Comparison of ENCODE assay signal across 8 cellular contexts in genomic region chr1:36650200-36651065, GRCh38.
DNase-seq lines count a peak whose midpoint lies in the region; ATAC-seq and TF ChIP-seq lines count a peak whose summit lies in the region.

No MANE protein-coding gene starts in this region.

- peaks cover 18 to 23% of the 10 kb centered on the region in 2 experiments for H3K4me1 Mint-ChIP-seq in H9
- peaks cover 0 to 5% (median 0%) of the 10 kb centered on the region in 3 donors for H3K4me1 Mint-ChIP-seq in naive B cell
- H3K4me1 Mint-ChIP-seq in stimulated activated effector memory CD8-positive, alpha-beta T cell treated with anti-CD3 and anti-CD28 coated beads, Interleukin-12 subunit alpha, Interleukin-12 subunit beta, amount 100 ng/mL, for 72 hours: peaks cover 20% of the 10 kb centered on the region

- no peak overlapping the region for H2BK15ac ChIP-seq in H9 (ENCODE audit: low read depth, low read length)

- 0 out of 2 replicates have a peak, but pooled peaks cover 3% of the 10 kb centered on the region for H3K4me1 ChIP-seq in H9 (ENCODE audit: insufficient read depth, low read length)

- no peak for TF ChIP-seq POLR2A in erythroblast (IDR thresholded peaks at IDR 0.05; ENCODE audit: low read length)

- no peaks in the 10 kb centered on the region for H3K27me3 ChIP-seq in H9 (ENCODE audit: insufficient read depth, low read length)

- H3K36me3 Mint-ChIP-seq in H9 (ENCODE audit: insufficient read depth in 1 of 3, low read depth in 3 of 3) (no peaks in the 10 kb centered on the region), naive B cell (no peaks in the 10 kb centered on the region)
- H3K36me3 Mint-ChIP-seq in stimulated activated effector memory CD8-positive, alpha-beta T cell treated with anti-CD3 and anti-CD28 coated beads, Interleukin-12 subunit alpha, Interleukin-12 subunit beta, amount 100 ng/mL, for 72 hours: no peaks in the 10 kb centered on the region

- no peak overlapping the region for H3K4me2 ChIP-seq in H9 (ENCODE audit: insufficient read depth, insufficient read length, low read length)

- H2BK120ac ChIP-seq in H9 (ENCODE audit: low read depth, low read length, poor library complexity, severe bottlenecking): no peak overlapping the region

- no peak overlapping the region for H3K23ac ChIP-seq in H9 (ENCODE audit: insufficient read length, low read depth, low read length)

- ATAC-seq in naive B cell (ENCODE audit: low read depth in 2 of 2): peak in 1 of 2 donors; percentile 41
- peak; percentile 60 for ATAC-seq in stimulated activated effector memory CD8-positive, alpha-beta T cell treated with anti-CD3 and anti-CD28 coated beads, Interleukin-12 subunit alpha, Interleukin-12 subunit beta, amount 100 ng/mL, for 72 hours
- no peak for ATAC-seq in GM18517 (IDR thresholded peaks at IDR 0.05; ENCODE audit: unreplicated experiment)

- no peak overlapping the region for H3K56ac ChIP-seq in H9 (ENCODE audit: insufficient read length, low read depth, low read length)

- no peak overlapping the region for H3K27ac ChIP-seq in H9 (ENCODE audit: insufficient read length, low read depth, low read length)

- H2BK20ac ChIP-seq in H9 (ENCODE audit: low read depth, low read length, poor library complexity, severe bottlenecking): no peak overlapping the region

- H3K27me3 Mint-ChIP-seq in H9 (ENCODE audit: low read depth): peaks cover 22% of the 10 kb centered on the region
- H3K27me3 Mint-ChIP-seq in naive B cell: peaks cover 36 to 81% (median 61%) of the 10 kb centered on the region in 3 donors

- H3K79me1 ChIP-seq in H9 (ENCODE audit: insufficient read depth, low read depth, low read length, poor library complexity, severe bottlenecking): no peaks in the 10 kb centered on the region

- H3K18ac ChIP-seq in H9 (ENCODE audit: insufficient read length, low read depth, low read length): no peak overlapping the region

- peak overlapping the region in 1 of 2 experiments; percentile 27; a peak in 1 of 5 replicates for H3K4me3 Mint-ChIP-seq in H9
- no peak overlapping the region for H3K4me3 Mint-ChIP-seq in naive B cell
- no peak overlapping the region for H3K4me3 Mint-ChIP-seq in stimulated activated effector memory CD8-positive, alpha-beta T cell treated with anti-CD3 and anti-CD28 coated beads, Interleukin-12 subunit alpha, Interleukin-12 subunit beta, amount 100 ng/mL, for 72 hours

- no CpG with 5 or more reads among the region's 14 CpGs for WGBS in H9 (ENCODE audit: extremely low coverage, insufficient read length, low lambda C conversion rate)

- H3K9ac ChIP-seq in H9 (ENCODE audit: extremely low read depth, insufficient read length, low read length): no peak overlapping the region

- no peaks in the 10 kb centered on the region for H3K23me2 ChIP-seq in H9 (ENCODE audit: insufficient read length, low read depth, low read length, poor library complexity, severe bottlenecking)

- no peak overlapping the region for H4K5ac ChIP-seq in H9 (ENCODE audit: insufficient read length, low read depth, low read length)

- no peak overlapping the region for H3T11ph ChIP-seq in H9 (ENCODE audit: low read length)

- no peak overlapping the region for H2BK12ac ChIP-seq in H9 (ENCODE audit: insufficient read length, low read depth, low read length)

- H3K27ac Mint-ChIP-seq in H9: no peak overlapping the region; a peak in 1 of 7 replicates
- H3K27ac Mint-ChIP-seq in naive B cell: peak overlapping the region in 1 of 6 donors; percentile 12
- H3K27ac Mint-ChIP-seq in stimulated activated effector memory CD8-positive, alpha-beta T cell treated with anti-CD3 and anti-CD28 coated beads, Interleukin-12 subunit alpha, Interleukin-12 subunit beta, amount 100 ng/mL, for 72 hours: no peak overlapping the region

- H3K9me3 ChIP-seq in H9 (ENCODE audit: control insufficient read depth, low read depth, low read length): no peaks in the 10 kb centered on the region

- no peaks in the 10 kb centered on the region for H3K79me2 ChIP-seq in H9 (ENCODE audit: insufficient read depth, low read length)

- peak; percentile 4 for DNase-seq in AG09319 (ENCODE audit: extremely low read depth, low read depth)
- DNase-seq in H9: peak; percentile 77
- peak; percentile 87 for DNase-seq in NCI-H82 (lab: John Stamatoyannopoulos, UW)
- DNase-seq in activated CD8-positive, alpha-beta memory T cell treated with anti-CD3 and anti-CD28 coated beads, Interleukin-2, amount 50 U/mL, for 4 hours: peak; percentile 63
- DNase-seq in erythroblast (lab: John Stamatoyannopoulos, UW): peak; percentile 30 to 63
- peak; percentile 7 for DNase-seq in naive B cell
- DNase-seq in stimulated activated effector memory CD8-positive, alpha-beta T cell treated with anti-CD3 and anti-CD28 coated beads, Interleukin-12 subunit alpha, Interleukin-12 subunit beta, amount 100 ng/mL, for 72 hours (ENCODE audit: low spot score in 2 of 2): peak; percentile 60 to 80

- H3K14ac ChIP-seq in H9 (ENCODE audit: insufficient read depth, low read length): no peak overlapping the region

- H2AK5ac ChIP-seq in H9 (ENCODE audit: insufficient read length, low read length): no peak overlapping the region

- H4K8ac ChIP-seq in H9 (replicated peaks; ENCODE audit: insufficient read length, low read depth, low read length): no peak overlapping the region

- H3K4ac ChIP-seq in H9 (ENCODE audit: low read depth, low read length): no peak overlapping the region

- H2AFZ ChIP-seq in H9 (ENCODE audit: low read length): no peak overlapping the region

- TF ChIP-seq CTCF in AG09319 (IDR thresholded peaks at IDR 0.05; ENCODE audit: low read depth, low read length) (peak; percentile 92), H9 (conservative IDR thresholded peaks at IDR 0.05) (peak; percentile 91)

- H4K20me1 ChIP-seq in H9 (ENCODE audit: control insufficient read depth, insufficient read depth, insufficient read length): no peaks in the 10 kb centered on the region

- no peak overlapping the region for H4K91ac ChIP-seq in H9 (ENCODE audit: insufficient read length, low read depth, low read length)

- no peak overlapping the region for H2BK5ac ChIP-seq in H9 (ENCODE audit: insufficient read length, low read length)

- H3K9me3 Mint-ChIP-seq in H9 (no peaks in the 10 kb centered on the region), naive B cell (peaks cover 0 to 2% (median 0%) of the 10 kb centered on the region in 7 donors)
- no peaks in the 10 kb centered on the region for H3K9me3 Mint-ChIP-seq in stimulated activated effector memory CD8-positive, alpha-beta T cell treated with anti-CD3 and anti-CD28 coated beads, Interleukin-12 subunit alpha, Interleukin-12 subunit beta, amount 100 ng/mL, for 72 hours

Comparison
In these comparisons a context has a peak if more than half of its experiments do, and no peak if none do; other contexts are left out.
1. DNase-seq: peak in every context shown above with its lines; median percentile 87 in NCI-H82; 77 in H9; 70 in stimulated activated effector memory CD8-positive, alpha-beta T cell treated with anti-CD3 and anti-CD28 coated beads, Interleukin-12 subunit alpha, Interleukin-12 subunit beta, amount 100 ng/mL, for 72 hours; 63 in activated CD8-positive, alpha-beta memory T cell treated with anti-CD3 and anti-CD28 coated beads, Interleukin-2, amount 50 U/mL, for 4 hours; 46 in erythroblast; 7 in naive B cell; 4 in AG09319.